In genomic region chr12:27549801-27550652, GRCh38 we compare ENCODE assay signal across 8 cellular contexts. TPM values are rescaled to one million over a fixed set of nuclear protein-coding genes. Genes with fewer than 3 reads are reported as not detected.
DNase-seq lines count a peak whose midpoint lies in the region; ATAC-seq, FAIRE-seq and TF ChIP-seq lines count a peak whose summit lies in the region.

No MANE protein-coding gene starts in this region.

- ATAC-seq in GM18909 (IDR thresholded peaks at IDR 0.05; ENCODE audit: poor library complexity, unreplicated experiment): peak; percentile 64
- peak; percentile 96 for ATAC-seq in left lung
- ATAC-seq in activated CD8-positive, alpha-beta T cell treated with anti-CD3 and anti-CD28 coated beads, Interleukin-2, amount 10 ng/mL, durations not matched to agents 7 days and 5 days: no peak

- no peaks in the 10 kb centered on the region for H3K9me3 ChIP-seq in left lung
- H3K9me3 ChIP-seq in transverse colon: no peaks in the 10 kb centered on the region

- H3K36me3 Mint-ChIP-seq in activated CD8-positive, alpha-beta T cell treated with anti-CD3 and anti-CD28 coated beads, Interleukin-2, amount 10 ng/mL, durations not matched to agents 7 days and 5 days (ENCODE audit: low read depth): no peaks in the 10 kb centered on the region

- peaks cover 3% of the 10 kb centered on the region for H3K4me1 Mint-ChIP-seq in activated CD8-positive, alpha-beta T cell treated with anti-CD3 and anti-CD28 coated beads, Interleukin-2, amount 10 ng/mL, durations not matched to agents 7 days and 5 days (ENCODE audit: low read depth)

- no peak for FAIRE-seq in bronchial epithelial cell (lab: Jason Lieb, UNC)

- H3K27ac ChIP-seq in left lung (peak overlapping the region; percentile 57 to 67), transverse colon (peak overlapping the region; percentile 40 to 69 (median 58))

- WGBS in transverse colon (ENCODE audit: low coverage in 1 of 2), 2 donors: 32 to 36% methylated on average over 8 to 12 of the region's 12 CpGs

- H3K27me3 ChIP-seq in bronchial epithelial cell (ENCODE audit: control insufficient read depth, insufficient read depth, low read length): no peaks in the 10 kb centered on the region
- no peaks in the 10 kb centered on the region for H3K27me3 ChIP-seq in left lung
- H3K27me3 ChIP-seq in transverse colon: no peaks in the 10 kb centered on the region

- no peak for TF ChIP-seq POLR2A in transverse colon (IDR thresholded peaks at IDR 0.05)

- H3K4me1 ChIP-seq in left lung: peaks cover 19 to 50% of the 10 kb centered on the region in 2 donors
- H3K4me1 ChIP-seq in transverse colon: peaks cover 14 to 43% (median 18%) of the 10 kb centered on the region in 4 donors

- H3K36me3 ChIP-seq in bronchial epithelial cell (ENCODE audit: control insufficient read depth, insufficient read depth, low read length) (peaks cover 5% of the 10 kb centered on the region), left lung (no peaks in the 10 kb centered on the region), transverse colon (no peaks in the 10 kb centered on the region)

- H3K4me3 Mint-ChIP-seq in activated CD8-positive, alpha-beta T cell treated with anti-CD3 and anti-CD28 coated beads, Interleukin-2, amount 10 ng/mL, durations not matched to agents 7 days and 5 days: no peak overlapping the region

- in situ Hi-C loops in transverse colon (cut with MboI; ENCODE audit: low pct_ligation_motif_present in 1 of 4, low pct_unique_long_range_greater_than_20kb in 1 of 4, low sequenced_read_pairs in 3 of 4): no loop called here

- intact Hi-C loops in left lung (cut with DNase I): no loop called here
- intact Hi-C loops in transverse colon (cut with DNase I; ENCODE audit: low total_unique reads): no loop called here

- no peaks in the 10 kb centered on the region for H3K9me3 Mint-ChIP-seq in activated CD8-positive, alpha-beta T cell treated with anti-CD3 and anti-CD28 coated beads, Interleukin-2, amount 10 ng/mL, durations not matched to agents 7 days and 5 days (ENCODE audit: insufficient read depth)

- H3K4me3 ChIP-seq in bronchial epithelial cell (ENCODE audit: low read depth, low read length) (peak overlapping the region; percentile 8), left lung (no peak overlapping the region), transverse colon (no peak overlapping the region)

- TF ChIP-seq EP300 in transverse colon (IDR thresholded peaks at IDR 0.05; ENCODE audit: low read depth): no peak

- POLR2A ChIA-PET in activated CD8-positive, alpha-beta T cell treated with anti-CD3 and anti-CD28 coated beads, Interleukin-2, amount 10 ng/mL, durations not matched to agents 7 days and 5 days (lab: Charles Lee): no interaction called here

- peak; percentile 87 for DNase-seq in NCI-H226
- peak; percentile 95 for DNase-seq in bronchial epithelial cell (ENCODE audit: low read depth)
- DNase-seq in left lung: peak in 1 of 2 donors; percentile 86
- DNase-seq in transverse colon: peak; percentile 74
- no peak for DNase-seq in activated CD8-positive, alpha-beta T cell treated with anti-CD3 and anti-CD28 coated beads, Interleukin-2, amount 10 ng/mL, durations not matched to agents 7 days and 5 days
- no peak for DNase-seq in stimulated activated naive CD4-positive, alpha-beta T cell treated with Interleukin-2 at 50 U/mL for 16 hours (lab: John Stamatoyannopoulos, UW)
- DNase-seq in activated naive CD4-positive, alpha-beta T cell treated with Interleukin-2 at 50 U/mL for 16 hours: no peak

- CTCF ChIA-PET in activated CD8-positive, alpha-beta T cell treated with anti-CD3 and anti-CD28 coated beads, Interleukin-2, amount 10 ng/mL, durations not matched to agents 7 days and 5 days (lab: Charles Lee): no interaction called here

- H3K27ac Mint-ChIP-seq in activated CD8-positive, alpha-beta T cell treated with anti-CD3 and anti-CD28 coated beads, Interleukin-2, amount 10 ng/mL, durations not matched to agents 7 days and 5 days: no peak overlapping the region

- TF ChIP-seq CTCF in bronchial epithelial cell (IDR thresholded peaks at IDR 0.05; ENCODE audit: insufficient read depth, low read length, severe bottlenecking): no peak
- TF ChIP-seq CTCF in left lung (IDR thresholded peaks at IDR 0.05): no peak
- TF ChIP-seq CTCF in transverse colon (IDR thresholded peaks at IDR 0.05): no peak

- H3K27me3 Mint-ChIP-seq in activated CD8-positive, alpha-beta T cell treated with anti-CD3 and anti-CD28 coated beads, Interleukin-2, amount 10 ng/mL, durations not matched to agents 7 days and 5 days (ENCODE audit: low read depth): peaks cover 22% of the 10 kb centered on the region

RNA-seq across cellular contexts. Expression of gene PPFIBP1, which starts 26.0 kb away (rescaled TPM):
- total RNA-seq in bronchial epithelial cell: 31.1 and 43.3 TPM in 2 replicates
- total RNA-seq in left lung: 10 to 100 TPM; 96.1 to 97.3 TPM
- total RNA-seq in transverse colon: 10 to 100 TPM; 15.3 to 52.9 (median 39.8) TPM
- 10 to 100 TPM; 17.5 TPM for total RNA-seq in activated CD8-positive, alpha-beta T cell treated with anti-CD3 and anti-CD28 coated beads, Interleukin-2, amount 10 ng/mL, durations not matched to agents 7 days and 5 days

Comparison
In these comparisons a context has a peak if more than half of its experiments do, and no peak if none do; other contexts are left out.
1. DNase-seq: peak in NCI-H226 (single experiment), bronchial epithelial cell (single experiment) and transverse colon (single experiment); none in activated CD8-positive, alpha-beta T cell treated with anti-CD3 and anti-CD28 coated beads, Interleukin-2, amount 10 ng/mL, durations not matched to agents 7 days and 5 days (single experiment), stimulated activated naive CD4-positive, alpha-beta T cell treated with Interleukin-2 at 50 U/mL for 16 hours (single experiment) and activated naive CD4-positive, alpha-beta T cell treated with Interleukin-2 at 50 U/mL for 16 hours (single experiment).